In genomic region chr6:26019261-26019845, GRCh38 we compare ENCODE assay signal across 14 cellular contexts. TPM values are rescaled to one million over a fixed set of nuclear protein-coding genes. Genes with fewer than 3 reads are reported as not detected.
A peak's percentile ranks its signal among the peaks of the same experiment; 100 is the strongest.
DNase-seq lines count a peak whose midpoint lies in the region; ATAC-seq, FAIRE-seq and TF ChIP-seq lines count a peak whose summit lies in the region.
"Had no signal": no experiment of that assay in that cellular context is flagged by ENCODE, and none has a peak within 500 bp of the region (broad histone marks: within the 10 kb centered on the region; RNA-seq: fewer than 3 reads in every experiment).

No MANE protein-coding gene starts in this region.

- peak overlapping the region; percentile 28 for H3K4me3 Mint-ChIP-seq in activated naive CD8-positive, alpha-beta T cell treated with anti-CD3 and anti-CD28 coated beads, Interleukin-2, amount 10 ng/mL, durations not matched to agents 7 days and 5 days

- H3K4me3 ChIP-seq in liver (ENCODE audit: low read depth in 1 of 3, low read length in 3 of 3) (no peak overlapping the region), right lobe of liver (no peak overlapping the region), kidney (ENCODE audit: low read length in 2 of 2) (peak overlapping the region; percentile 69 to 96)
- H3K4me3 ChIP-seq: SK-N-MC had no signal

- H3K27me3 ChIP-seq in liver (ENCODE audit: control insufficient read depth in 4 of 4, insufficient read depth in 4 of 4, low read length in 3 of 4) (no peaks in the 10 kb centered on the region), right lobe of liver (no peaks in the 10 kb centered on the region)

- no peak for TF ChIP-seq CTCF in liver (IDR thresholded peaks at IDR 0.05; ENCODE audit: low read depth, low read length, missing input control)
- TF ChIP-seq CTCF in right lobe of liver (IDR thresholded peaks at IDR 0.05) = no peak
- no peak for TF ChIP-seq CTCF in kidney (IDR thresholded peaks at IDR 0.05; ENCODE audit: borderline replicate concordance, extremely low read depth, insufficient read depth)

- ATAC-seq in right lobe of liver = no peak
- ATAC-seq in activated naive CD8-positive, alpha-beta T cell treated with anti-CD3 and anti-CD28 coated beads, Interleukin-2, amount 10 ng/mL, durations not matched to agents 7 days and 5 days (ENCODE audit: low read depth) = no peak

- no peak for FAIRE-seq in kidney (lab: Jason Lieb, UNC)

- peaks cover 2% of the 10 kb centered on the region for H3K36me3 Mint-ChIP-seq in activated naive CD8-positive, alpha-beta T cell treated with anti-CD3 and anti-CD28 coated beads, Interleukin-2, amount 10 ng/mL, durations not matched to agents 7 days and 5 days
- H3K36me3 Mint-ChIP-seq: CD14-positive monocyte had no signal

- H3K27me3 Mint-ChIP-seq in activated naive CD8-positive, alpha-beta T cell treated with anti-CD3 and anti-CD28 coated beads, Interleukin-2, amount 10 ng/mL, durations not matched to agents 7 days and 5 days = no peaks in the 10 kb centered on the region

- POLR2A ChIA-PET in activated naive CD8-positive, alpha-beta T cell treated with anti-CD3 and anti-CD28 coated beads, Interleukin-2, amount 10 ng/mL, durations not matched to agents 7 days and 5 days (lab: Charles Lee) = interaction anchor here (0.8 to 17.1 kb wide), 23 partner anchors 8 to 1874 kb away, joined by 3 to 1993 read pairs (median 27); partner anchors contain the start of genes HFE and TRIM38

- H3K9me3 Mint-ChIP-seq in activated naive CD8-positive, alpha-beta T cell treated with anti-CD3 and anti-CD28 coated beads, Interleukin-2, amount 10 ng/mL, durations not matched to agents 7 days and 5 days = peaks cover 2% of the 10 kb centered on the region

- no peak for TF ChIP-seq POLR2A in right lobe of liver (IDR thresholded peaks at IDR 0.05)

- TF ChIP-seq RAD21 in liver (IDR thresholded peaks at IDR 0.05) = no peak

- H3K9me3 ChIP-seq in liver (ENCODE audit: control insufficient read depth in 4 of 4, low read length in 3 of 4) = no peaks in the 10 kb centered on the region
- no peaks in the 10 kb centered on the region for H3K9me3 ChIP-seq in right lobe of liver
- H3K9me3 ChIP-seq in kidney (ENCODE audit: control insufficient read depth in 1 of 2, low read length in 2 of 2) = no peaks in the 10 kb centered on the region
- H3K9me3 ChIP-seq: lower lobe of right lung had no signal

- DNase-seq in right lobe of liver (no peak), kidney (peak; percentile 51), NCI-H226 (no peak), D341Med (ENCODE audit: low spot score) (no peak), NCI-H2196 (lab: John Stamatoyannopoulos, UW; ENCODE audit: unreplicated experiment) (no peak)
- DNase-seq in activated naive CD8-positive, alpha-beta T cell treated with anti-CD3 and anti-CD28 coated beads, Interleukin-2, amount 10 ng/mL, durations not matched to agents 7 days and 5 days = no peak
- no peak for DNase-seq in activated CD4-positive, alpha-beta T cell treated with anti-CD3 and anti-CD28 coated beads, Interleukin-2, amount 50 U/mL, for 1 hour
- DNase-seq: activated effector memory CD4-positive, alpha-beta T cell treated with anti-CD3 and anti-CD28 coated beads, Interleukin-2, amount 50 U/mL, for 16 hours; effector memory CD4-positive, alpha-beta T cell; lower lobe of right lung; stimulated activated CD4-positive, alpha-beta T cell treated with anti-CD3 and anti-CD28 coated beads, Interleukin-12 subunit alpha, Interleukin-12 subunit beta, amount 100 ng/mL, for 4 hours had no signal

- intact Hi-C loops in right lobe of liver (cut with DNase I) (no loop called here), kidney (cut with DNase I) (no loop called here)

- H3K36me3 ChIP-seq in liver (ENCODE audit: control insufficient read depth in 4 of 4, insufficient read depth in 3 of 4, low read depth in 1 of 4, low read length in 3 of 4) = no peaks in the 10 kb centered on the region
- H3K36me3 ChIP-seq in right lobe of liver = no peaks in the 10 kb centered on the region
- H3K36me3 ChIP-seq in kidney (ENCODE audit: control insufficient read depth in 1 of 2, insufficient read depth in 2 of 2, low read length in 2 of 2) = no peaks in the 10 kb centered on the region
- H3K36me3 ChIP-seq: lower lobe of right lung had no signal

- H3K4me1 ChIP-seq in liver (ENCODE audit: control insufficient read depth in 4 of 4, insufficient read depth in 4 of 4, low read length in 3 of 4) (peaks cover 0 to 24% (median 4%) of the 10 kb centered on the region in 4 donors), right lobe of liver (no peaks in the 10 kb centered on the region), kidney (ENCODE audit: control insufficient read depth in 1 of 2, insufficient read depth in 1 of 2, low read depth in 1 of 2, low read length in 2 of 2) (peaks cover 0 to 7% of the 10 kb centered on the region in 2 donors)

- peaks cover 42% of the 10 kb centered on the region for H3K4me1 Mint-ChIP-seq in activated naive CD8-positive, alpha-beta T cell treated with anti-CD3 and anti-CD28 coated beads, Interleukin-2, amount 10 ng/mL, durations not matched to agents 7 days and 5 days

- H3K27ac ChIP-seq in liver (ENCODE audit: low read depth in 1 of 2, low read length in 2 of 2) (peak overlapping the region; percentile 21 to 98), right lobe of liver (no peak overlapping the region), kidney (ENCODE audit: low read depth in 2 of 2, low read length in 2 of 2) (peak overlapping the region in 1 of 2 donors; percentile 18)
- H3K27ac ChIP-seq: SK-N-MC had no signal

- 74% methylated on average over 9 of the region's 9 CpGs for WGBS in liver
- 71% methylated on average over 9 of the region's 9 CpGs for WGBS in right lobe of liver (ENCODE audit: insufficient coverage, low coverage, low lambda C conversion rate, missing lambda C conversion rate)

- no peak overlapping the region for H3K9ac ChIP-seq in liver (ENCODE audit: low read depth in 1 of 2, low read length in 2 of 2)
- H3K9ac ChIP-seq in kidney (ENCODE audit: low read length in 2 of 2) = no peak overlapping the region

- H3K27ac Mint-ChIP-seq in activated naive CD8-positive, alpha-beta T cell treated with anti-CD3 and anti-CD28 coated beads, Interleukin-2, amount 10 ng/mL, durations not matched to agents 7 days and 5 days = peak overlapping the region; percentile 100

TF ChIP-seq in liver, 16 proteins besides CTCF, POLR2A, EP300 and RAD21:
- TF ChIP-seq ATF3 (IDR thresholded peaks at IDR 0.05) = no peak
- no peak for TF ChIP-seq FOXA2 (IDR thresholded peaks at IDR 0.05)
- peak; percentile 20 for TF ChIP-seq YY1 (IDR thresholded peaks at IDR 0.05)

RNA-seq across cellular contexts. Expression of gene TRIM38, which starts 56.8 kb away (rescaled TPM):
- total RNA-seq in liver (1 to 10 TPM; 2.9 to 3.9 TPM), right lobe of liver (1 to 10 TPM; 3.1 to 7.2 (median 4.5) TPM), kidney (27.9 TPM)
- polyA plus RNA-seq in liver (1 to 10 TPM; 1.5 to 2.8 TPM), kidney (ENCODE audit: insufficient read depth, low read depth, low replicate concordance) (12.2 TPM)
- total RNA-seq in activated naive CD8-positive, alpha-beta T cell treated with anti-CD3 and anti-CD28 coated beads, Interleukin-2, amount 10 ng/mL, durations not matched to agents 7 days and 5 days = 10 to 100 TPM; 29.1 TPM

Comparison
In these comparisons a context has a peak if more than half of its experiments do, and no peak if none do; other contexts are left out.
1. H3K27ac ChIP-seq: peak in liver (2 of 2); none in right lobe of liver (0 of 3).
2. H3K4me3 ChIP-seq: peak in kidney (2 of 2); none in liver (0 of 3) and right lobe of liver (0 of 3).